ENCODE assay signal across 1 cellular context in the genomic region with DNA sequence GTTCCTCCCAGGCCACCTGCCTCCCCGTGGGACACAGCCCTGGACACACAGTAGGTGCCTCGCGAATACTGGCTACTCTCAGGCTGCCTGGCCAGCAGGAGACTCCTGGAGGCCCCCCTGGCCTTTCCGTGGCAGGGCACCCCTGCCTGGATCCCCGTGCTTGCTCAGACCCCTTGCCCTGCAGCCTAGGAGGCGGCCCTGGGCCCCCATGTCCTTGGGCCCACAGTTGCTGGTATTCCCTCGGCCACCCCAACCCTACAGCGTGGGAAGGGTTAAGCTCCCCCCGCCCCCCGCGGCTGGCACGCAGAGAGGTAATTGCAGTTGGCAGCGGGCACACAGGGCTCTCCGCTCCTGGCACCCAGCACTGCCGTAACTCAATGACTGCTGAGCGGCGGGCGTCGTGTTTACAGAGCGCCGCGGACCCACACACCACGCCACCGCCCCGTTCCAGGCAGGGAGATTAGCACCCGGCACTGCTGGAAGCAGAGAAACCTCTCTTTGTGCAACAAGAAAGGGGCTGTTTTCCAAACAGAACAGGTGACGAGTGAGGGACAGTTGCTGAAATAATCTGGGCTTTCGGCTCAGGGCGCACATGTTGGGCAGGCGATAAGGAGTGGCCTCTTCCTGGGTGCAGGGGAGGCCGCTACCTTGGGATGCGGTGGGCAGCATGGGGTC.
TF ChIP-seq lines count a peak whose summit lies in the region.

No MANE protein-coding gene starts in this region.

TF ChIP-seq in HepG2, 621 proteins besides CTCF, POLR2A, EP300 and RAD21:
- TF ChIP-seq, protein P1, sequence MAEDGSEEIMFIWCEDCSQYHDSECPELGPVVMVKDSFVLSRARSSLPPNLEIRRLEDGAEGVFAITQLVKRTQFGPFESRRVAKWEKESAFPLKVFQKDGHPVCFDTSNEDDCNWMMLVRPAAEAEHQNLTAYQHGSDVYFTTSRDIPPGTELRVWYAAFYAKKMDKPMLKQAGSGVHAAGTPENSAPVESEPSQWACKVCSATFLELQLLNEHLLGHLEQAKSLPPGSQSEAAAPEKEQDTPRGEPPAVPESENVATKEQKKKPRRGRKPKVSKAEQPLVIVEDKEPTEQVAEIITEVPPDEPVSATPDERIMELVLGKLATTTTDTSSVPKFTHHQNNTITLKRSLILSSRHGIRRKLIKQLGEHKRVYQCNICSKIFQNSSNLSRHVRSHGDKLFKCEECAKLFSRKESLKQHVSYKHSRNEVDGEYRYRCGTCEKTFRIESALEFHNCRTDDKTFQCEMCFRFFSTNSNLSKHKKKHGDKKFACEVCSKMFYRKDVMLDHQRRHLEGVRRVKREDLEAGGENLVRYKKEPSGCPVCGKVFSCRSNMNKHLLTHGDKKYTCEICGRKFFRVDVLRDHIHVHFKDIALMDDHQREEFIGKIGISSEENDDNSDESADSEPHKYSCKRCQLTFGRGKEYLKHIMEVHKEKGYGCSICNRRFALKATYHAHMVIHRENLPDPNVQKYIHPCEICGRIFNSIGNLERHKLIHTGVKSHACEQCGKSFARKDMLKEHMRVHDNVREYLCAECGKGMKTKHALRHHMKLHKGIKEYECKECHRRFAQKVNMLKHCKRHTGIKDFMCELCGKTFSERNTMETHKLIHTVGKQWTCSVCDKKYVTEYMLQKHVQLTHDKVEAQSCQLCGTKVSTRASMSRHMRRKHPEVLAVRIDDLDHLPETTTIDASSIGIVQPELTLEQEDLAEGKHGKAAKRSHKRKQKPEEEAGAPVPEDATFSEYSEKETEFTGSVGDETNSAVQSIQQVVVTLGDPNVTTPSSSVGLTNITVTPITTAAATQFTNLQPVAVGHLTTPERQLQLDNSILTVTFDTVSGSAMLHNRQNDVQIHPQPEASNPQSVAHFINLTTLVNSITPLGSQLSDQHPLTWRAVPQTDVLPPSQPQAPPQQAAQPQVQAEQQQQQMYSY (CRISPR knock-in tag; IDR thresholded peaks at IDR 0.05), result no peak
- TF ChIP-seq ZNF670 (CRISPR knock-in tag; IDR thresholded peaks at IDR 0.05; ENCODE audit: borderline replicate concordance) (no peak), HNRNPL (IDR thresholded peaks at IDR 0.05; ENCODE audit: low read depth, low read length) (peak; percentile 66; the same call in 1 of the 2 replicates)
